8 cellular contexts compared by ENCODE assay signal in the genomic region with DNA sequence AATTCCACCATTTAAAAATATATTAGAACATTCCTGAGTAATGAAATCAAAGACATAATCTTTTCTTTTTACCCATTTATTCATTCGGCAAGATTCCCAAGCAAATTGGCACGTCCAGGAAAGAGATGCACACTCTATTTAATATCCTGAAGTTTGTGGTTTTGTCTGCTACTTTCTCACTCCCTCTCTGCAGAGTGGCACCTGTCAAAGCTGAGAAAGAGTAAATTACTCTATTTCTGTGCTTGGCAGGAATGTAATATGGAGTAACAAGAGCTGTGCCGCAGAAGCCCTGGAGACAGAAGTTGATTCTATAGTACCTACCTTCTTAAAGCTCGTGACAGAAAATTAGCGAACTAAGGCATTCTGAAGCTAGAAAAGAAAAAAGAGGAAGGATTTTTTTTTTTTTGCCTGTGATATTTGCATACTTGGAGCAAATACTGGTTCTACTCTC. TPM values are rescaled to one million over a fixed set of nuclear protein-coding genes. Genes with fewer than 3 reads are reported as not detected.
A peak's percentile ranks its signal among the peaks of the same experiment; 100 is the strongest.
DNase-seq lines count a peak whose midpoint lies in the region; ATAC-seq and TF ChIP-seq lines count a peak whose summit lies in the region.

No MANE protein-coding gene starts in this region.

- H3K4me1 ChIP-seq in BLaER1 (peaks cover 26% of the 10 kb centered on the region), BE2C (peaks cover 6% of the 10 kb centered on the region; the same call in 1 of the 2 replicates), ovary (ENCODE audit: insufficient read depth) (no peaks in the 10 kb centered on the region)

- peaks cover 6% of the 10 kb centered on the region; the same call in 1 of the 2 replicates for H4K20me1 ChIP-seq in BLaER1

- no peaks in the 10 kb centered on the region for H3K9me3 ChIP-seq in BLaER1
- H3K9me3 ChIP-seq in BE2C = no peaks in the 10 kb centered on the region
- H3K9me3 ChIP-seq in ovary = no peaks in the 10 kb centered on the region

- DNase-seq in brain microvascular endothelial cell = peak; percentile 1
- no peak for DNase-seq in BE2C
- DNase-seq in NCI-H1694 treated with DMSO at 0.1 percent for 48 hours (lab: John Stamatoyannopoulos, UW) = no peak
- no peak for DNase-seq in hypothalamus (lab: John Stamatoyannopoulos, UW)
- DNase-seq in ovary = no peak

- ATAC-seq in GM21381 (IDR thresholded peaks at IDR 0.05; ENCODE audit: unreplicated experiment) (peak; percentile 62), HG03565 (IDR thresholded peaks at IDR 0.05; ENCODE audit: unreplicated experiment) (peak; percentile 58)

- peak overlapping the region; percentile 55 for H3K4me2 ChIP-seq in BLaER1

- no peak for TF ChIP-seq CTCF in brain microvascular endothelial cell (IDR thresholded peaks at IDR 0.05; ENCODE audit: low read depth, low read length, missing control alignments)
- TF ChIP-seq CTCF in BE2C (IDR thresholded peaks at IDR 0.05; ENCODE audit: low read depth, low read length) = no peak
- no peak for TF ChIP-seq CTCF in ovary (IDR thresholded peaks at IDR 0.05)

- H3K27ac ChIP-seq in BLaER1 = no peak overlapping the region
- no peak overlapping the region for H3K27ac ChIP-seq in brain microvascular endothelial cell
- no peak overlapping the region for H3K27ac ChIP-seq in ovary

- 77 to 81% (median 78%) methylated on average over 5 of the region's 5 CpGs for WGBS in ovary, 3 donors

- H3K9ac ChIP-seq in BLaER1 = no peak overlapping the region

- H3K4me3 ChIP-seq in BLaER1 = no peak overlapping the region
- no peak overlapping the region for H3K4me3 ChIP-seq in brain microvascular endothelial cell (ENCODE audit: low read depth, low read length)
- H3K4me3 ChIP-seq in BE2C (ENCODE audit: low read depth, low read length) = no peak overlapping the region
- no peak overlapping the region for H3K4me3 ChIP-seq in ovary

- H3K36me3 ChIP-seq in BLaER1 = peaks cover 11% of the 10 kb centered on the region; the same call in 1 of the 2 replicates
- H3K36me3 ChIP-seq in brain microvascular endothelial cell (replicated peaks) = no peaks in the 10 kb centered on the region
- H3K36me3 ChIP-seq in BE2C = no peaks in the 10 kb centered on the region
- H3K36me3 ChIP-seq in ovary = no peaks in the 10 kb centered on the region

- no peak for TF ChIP-seq EP300 in ovary (IDR thresholded peaks at IDR 0.05)

- H3K27me3 ChIP-seq in BLaER1 (no peaks in the 10 kb centered on the region), brain microvascular endothelial cell (replicated peaks) (no peaks in the 10 kb centered on the region), BE2C (no peaks in the 10 kb centered on the region), ovary (no peaks in the 10 kb centered on the region)

- in situ Hi-C loops in brain microvascular endothelial cell (cut with HindIII; ENCODE audit: low pct_ligation_motif_present, low sequenced_read_pairs) = no loop called here

- intact Hi-C loops in ovary (cut with DNase I) = no loop called here

- TF ChIP-seq POLR2A in ovary (IDR thresholded peaks at IDR 0.05) = no peak

RNA-seq across cellular contexts. Expression of a gene that starts 5.5 kb away (rescaled TPM):
- polyA plus RNA-seq in BE2C (2012; ENCODE audit: insufficient read depth, insufficient read length, low read depth) = 5.7 TPM
- total RNA-seq in ovary = 10 to 100 TPM in 3 of 7 donors, 1 to 10 TPM in 4; 5.5 to 10.4 (median 6.8) TPM
- polyA plus RNA-seq in ovary = 1 to 10 TPM; 2.0 to 5.8 TPM

RNA-seq across cellular contexts. Expression of a gene that starts 5.6 kb away (rescaled TPM):
- polyA plus RNA-seq in BE2C (2012; ENCODE audit: insufficient read depth, insufficient read length, low read depth) = 21.3 TPM
- total RNA-seq in ovary = 10 to 100 TPM in 6 of 7 donors, 1 to 10 TPM in 1; 8.2 to 18.5 (median 13.4) TPM
- polyA plus RNA-seq in ovary = 10 to 100 TPM; 13.4 to 24.9 TPM
